ENCODE assay signal across 1 cellular context in genomic region chr16:369275-369865, GRCh38.
TF ChIP-seq lines count a peak whose summit lies in the region.

No MANE protein-coding gene starts in this region.

TF ChIP-seq in HepG2, 621 proteins besides CTCF, POLR2A, EP300 and RAD21:
- TF ChIP-seq ESRRA (CRISPR knock-in tag; IDR thresholded peaks at IDR 0.05; ENCODE audit: low read depth) (no peak), HES4 (CRISPR knock-in tag; IDR thresholded peaks at IDR 0.05; ENCODE audit: borderline replicate concordance) (peak; percentile 19; the same call in 1 of the 2 replicates), MNT (IDR thresholded peaks at IDR 0.05) (peak; percentile 70), ZNF777 (CRISPR knock-in tag; IDR thresholded peaks at IDR 0.05) (no peak), ZNF761 (CRISPR knock-in tag; conservative IDR thresholded peaks at IDR 0.05) (peak; percentile 60; the same call in 1 of the 2 replicates), ZNF280D (CRISPR knock-in tag; IDR thresholded peaks at IDR 0.05) (no peak)
- TF ChIP-seq, protein P1, sequence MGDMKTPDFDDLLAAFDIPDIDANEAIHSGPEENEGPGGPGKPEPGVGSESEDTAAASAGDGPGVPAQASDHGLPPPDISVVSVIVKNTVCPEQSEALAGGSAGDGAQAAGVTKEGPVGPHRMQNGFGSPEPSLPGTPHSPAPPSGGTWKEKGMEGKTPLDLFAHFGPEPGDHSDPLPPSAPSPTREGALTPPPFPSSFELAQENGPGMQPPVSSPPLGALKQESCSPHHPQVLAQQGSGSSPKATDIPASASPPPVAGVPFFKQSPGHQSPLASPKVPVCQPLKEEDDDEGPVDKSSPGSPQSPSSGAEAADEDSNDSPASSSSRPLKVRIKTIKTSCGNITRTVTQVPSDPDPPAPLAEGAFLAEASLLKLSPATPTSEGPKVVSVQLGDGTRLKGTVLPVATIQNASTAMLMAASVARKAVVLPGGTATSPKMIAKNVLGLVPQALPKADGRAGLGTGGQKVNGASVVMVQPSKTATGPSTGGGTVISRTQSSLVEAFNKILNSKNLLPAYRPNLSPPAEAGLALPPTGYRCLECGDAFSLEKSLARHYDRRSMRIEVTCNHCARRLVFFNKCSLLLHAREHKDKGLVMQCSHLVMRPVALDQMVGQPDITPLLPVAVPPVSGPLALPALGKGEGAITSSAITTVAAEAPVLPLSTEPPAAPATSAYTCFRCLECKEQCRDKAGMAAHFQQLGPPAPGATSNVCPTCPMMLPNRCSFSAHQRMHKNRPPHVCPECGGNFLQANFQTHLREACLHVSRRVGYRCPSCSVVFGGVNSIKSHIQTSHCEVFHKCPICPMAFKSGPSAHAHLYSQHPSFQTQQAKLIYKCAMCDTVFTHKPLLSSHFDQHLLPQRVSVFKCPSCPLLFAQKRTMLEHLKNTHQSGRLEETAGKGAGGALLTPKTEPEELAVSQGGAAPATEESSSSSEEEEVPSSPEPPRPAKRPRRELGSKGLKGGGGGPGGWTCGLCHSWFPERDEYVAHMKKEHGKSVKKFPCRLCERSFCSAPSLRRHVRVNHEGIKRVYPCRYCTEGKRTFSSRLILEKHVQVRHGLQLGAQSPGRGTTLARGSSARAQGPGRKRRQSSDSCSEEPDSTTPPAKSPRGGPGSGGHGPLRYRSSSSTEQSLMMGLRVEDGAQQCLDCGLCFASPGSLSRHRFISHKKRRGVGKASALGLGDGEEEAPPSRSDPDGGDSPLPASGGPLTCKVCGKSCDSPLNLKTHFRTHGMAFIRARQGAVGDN (CRISPR knock-in tag; IDR thresholded peaks at IDR 0.05) = peak; percentile 53
